Comparison of ENCODE assay signal across 8 cellular contexts in the genomic region with DNA sequence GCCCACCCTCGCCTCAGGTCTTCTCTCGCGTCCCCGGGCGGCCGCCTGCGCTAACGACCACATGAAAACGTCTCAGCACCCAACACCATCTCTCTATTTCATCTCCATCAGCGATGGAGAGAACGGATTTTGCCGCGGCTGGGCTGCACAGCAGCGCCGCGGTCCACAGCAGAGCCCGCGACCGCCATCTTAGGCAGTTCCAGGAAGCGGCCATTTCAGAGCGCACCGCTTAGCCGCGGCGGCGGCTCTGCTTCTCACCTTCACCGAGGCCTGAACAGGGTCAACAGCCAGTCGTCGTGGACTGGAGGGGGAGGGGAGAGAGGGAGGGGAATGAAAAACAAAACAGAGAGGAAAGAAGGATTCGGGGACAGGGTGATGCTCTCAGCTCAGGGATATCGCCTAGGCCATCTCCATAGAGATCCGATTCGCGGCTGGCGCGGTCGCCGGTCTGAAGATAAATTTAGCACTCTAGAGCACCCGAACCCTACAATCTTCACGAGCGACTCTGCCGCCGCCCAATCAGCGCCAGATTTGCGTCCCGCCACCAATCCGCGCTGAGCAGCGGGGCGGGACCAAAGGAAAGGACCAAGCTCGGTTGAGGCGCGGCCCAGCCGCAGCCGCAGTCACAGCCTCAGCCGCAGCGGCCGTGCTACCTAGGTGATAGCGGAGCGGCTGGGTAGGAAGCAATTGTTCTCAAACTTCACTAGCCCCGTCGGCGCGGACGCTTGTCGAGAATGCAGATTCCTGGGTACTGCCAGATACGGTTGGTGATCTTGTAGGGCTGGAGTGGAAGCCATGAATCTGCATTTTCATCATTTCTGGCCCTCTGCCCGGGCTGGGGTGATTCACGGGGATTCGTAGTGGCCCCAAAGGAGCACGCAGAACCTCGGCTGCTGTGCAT.
DNase-seq lines count a peak whose midpoint lies in the region; ATAC-seq and TF ChIP-seq lines count a peak whose summit lies in the region.

A gene (minus strand): TSS at position 450 of the 901 bp plus-strand sequence. CDS start 3,108 bp downstream, outside the sequence.

- TF ChIP-seq CTCF in AG10803 (conservative IDR thresholded peaks at IDR 0.05; ENCODE audit: low read length): no peak

- peak; percentile 88 for ATAC-seq in GM19035 (IDR thresholded peaks at IDR 0.05; ENCODE audit: unreplicated experiment)
- ATAC-seq in HG03354 (IDR thresholded peaks at IDR 0.05; ENCODE audit: poor library complexity, severe bottlenecking, unreplicated experiment): peak; percentile 92
- peak; percentile 93 to 94 for ATAC-seq in activated CD4-positive, CD25-positive, alpha-beta regulatory T cell treated with anti-CD3 and anti-CD28 coated beads, Interleukin-2, amount 50 U/mL, for 24 hours

- H3K4me3 ChIP-seq in AG10803 (ENCODE audit: low read length): peak within 1 kb of the TSS; percentile 97

- DNase-seq in AG10803 (ENCODE audit: low read depth) (peak; percentile 97), NCI-H446 treated with DMSO at 0.1 percent for 48 hours (lab: John Stamatoyannopoulos, UW) (peak; percentile 96), cerebellar cortex (ENCODE audit: low spot score) (peak; percentile 99), islet precursor cell (peak; percentile 98)
- peak; percentile 91 to 94 (median 92) for DNase-seq in stimulated activated CD4-positive, alpha-beta T cell treated with anti-CD3 and anti-CD28 coated beads, Interleukin-12 subunit alpha, Interleukin-12 subunit beta, amount 100 ng/mL, for 48 hours (ENCODE audit: low read depth in 2 of 3, low spot score in 1 of 3)

Comparison
In these comparisons a context has a peak if more than half of its experiments do, and no peak if none do; other contexts are left out.
1. Peak in every context shown above with its lines: DNase-seq, ATAC-seq and H3K4me3 ChIP-seq.